1 cellular context compared by ENCODE assay signal in the genomic region with DNA sequence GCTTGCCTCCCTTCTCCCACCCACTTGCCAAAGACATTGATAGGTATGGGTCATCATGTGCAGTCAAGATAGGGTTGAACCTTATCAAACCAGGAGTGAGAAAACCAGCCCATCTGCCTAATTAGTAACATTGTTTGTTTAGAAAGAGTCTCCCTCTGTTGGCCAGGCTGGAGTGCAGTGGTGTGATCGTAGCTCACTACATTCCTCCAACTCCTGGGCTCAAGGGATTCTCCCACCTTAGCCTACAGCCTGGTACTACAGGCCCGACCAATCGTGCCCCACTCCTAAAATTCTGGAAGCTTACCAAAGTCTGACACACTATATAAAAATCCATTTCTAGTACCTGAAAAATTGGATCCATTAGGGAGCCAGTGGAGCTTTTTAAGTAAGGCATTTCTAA.
TF ChIP-seq lines count a peak whose summit lies in the region.

No MANE protein-coding gene starts in this region.

TF ChIP-seq in SK-N-SH treated with all-trans-retinoic acid at 6 μM for 48 hours, 23 proteins besides CTCF, POLR2A, EP300 and RAD21 (continued from another document):
- TF ChIP-seq RARB (CRISPR knock-in tag; IDR thresholded peaks at IDR 0.05) (no peak), ZFP3 (CRISPR knock-in tag; IDR thresholded peaks at IDR 0.05) (no peak), ESRRG (CRISPR knock-in tag; IDR thresholded peaks at IDR 0.05) (no peak), ISL1 (CRISPR knock-in tag; IDR thresholded peaks at IDR 0.05) (no peak), SNAI2 (CRISPR knock-in tag; IDR thresholded peaks at IDR 0.05) (no peak), GLIS3 (CRISPR knock-in tag; IDR thresholded peaks at IDR 0.05) (no peak), CSDC2 (CRISPR knock-in tag; IDR thresholded peaks at IDR 0.05) (no peak), BACH2 (CRISPR knock-in tag; IDR thresholded peaks at IDR 0.05; ENCODE audit: borderline replicate concordance) (no peak), TOX (CRISPR knock-in tag; IDR thresholded peaks at IDR 0.05; ENCODE audit: borderline replicate concordance) (no peak), ZC3H10 (CRISPR knock-in tag; IDR thresholded peaks at IDR 0.05) (no peak), ZNF8 (CRISPR knock-in tag; IDR thresholded peaks at IDR 0.05) (no peak), ZNF70 (CRISPR knock-in tag; IDR thresholded peaks at IDR 0.05) (no peak), ZFP30 (CRISPR knock-in tag; IDR thresholded peaks at IDR 0.05) (no peak), ZNF565 (CRISPR knock-in tag; conservative IDR thresholded peaks at IDR 0.05; ENCODE audit: low read depth) (no peak), TCF4 (CRISPR knock-in tag; IDR thresholded peaks at IDR 0.05; ENCODE audit: borderline replicate concordance) (no peak), OSR1 (CRISPR knock-in tag; IDR thresholded peaks at IDR 0.05) (no peak)
- TF ChIP-seq, protein P1, sequence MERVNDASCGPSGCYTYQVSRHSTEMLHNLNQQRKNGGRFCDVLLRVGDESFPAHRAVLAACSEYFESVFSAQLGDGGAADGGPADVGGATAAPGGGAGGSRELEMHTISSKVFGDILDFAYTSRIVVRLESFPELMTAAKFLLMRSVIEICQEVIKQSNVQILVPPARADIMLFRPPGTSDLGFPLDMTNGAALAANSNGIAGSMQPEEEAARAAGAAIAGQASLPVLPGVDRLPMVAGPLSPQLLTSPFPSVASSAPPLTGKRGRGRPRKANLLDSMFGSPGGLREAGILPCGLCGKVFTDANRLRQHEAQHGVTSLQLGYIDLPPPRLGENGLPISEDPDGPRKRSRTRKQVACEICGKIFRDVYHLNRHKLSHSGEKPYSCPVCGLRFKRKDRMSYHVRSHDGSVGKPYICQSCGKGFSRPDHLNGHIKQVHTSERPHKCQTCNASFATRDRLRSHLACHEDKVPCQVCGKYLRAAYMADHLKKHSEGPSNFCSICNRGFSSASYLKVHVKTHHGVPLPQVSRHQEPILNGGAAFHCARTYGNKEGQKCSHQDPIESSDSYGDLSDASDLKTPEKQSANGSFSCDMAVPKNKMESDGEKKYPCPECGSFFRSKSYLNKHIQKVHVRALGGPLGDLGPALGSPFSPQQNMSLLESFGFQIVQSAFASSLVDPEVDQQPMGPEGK (CRISPR knock-in tag; IDR thresholded peaks at IDR 0.05; ENCODE audit: borderline replicate concordance), result no peak
- TF ChIP-seq, protein P2, sequence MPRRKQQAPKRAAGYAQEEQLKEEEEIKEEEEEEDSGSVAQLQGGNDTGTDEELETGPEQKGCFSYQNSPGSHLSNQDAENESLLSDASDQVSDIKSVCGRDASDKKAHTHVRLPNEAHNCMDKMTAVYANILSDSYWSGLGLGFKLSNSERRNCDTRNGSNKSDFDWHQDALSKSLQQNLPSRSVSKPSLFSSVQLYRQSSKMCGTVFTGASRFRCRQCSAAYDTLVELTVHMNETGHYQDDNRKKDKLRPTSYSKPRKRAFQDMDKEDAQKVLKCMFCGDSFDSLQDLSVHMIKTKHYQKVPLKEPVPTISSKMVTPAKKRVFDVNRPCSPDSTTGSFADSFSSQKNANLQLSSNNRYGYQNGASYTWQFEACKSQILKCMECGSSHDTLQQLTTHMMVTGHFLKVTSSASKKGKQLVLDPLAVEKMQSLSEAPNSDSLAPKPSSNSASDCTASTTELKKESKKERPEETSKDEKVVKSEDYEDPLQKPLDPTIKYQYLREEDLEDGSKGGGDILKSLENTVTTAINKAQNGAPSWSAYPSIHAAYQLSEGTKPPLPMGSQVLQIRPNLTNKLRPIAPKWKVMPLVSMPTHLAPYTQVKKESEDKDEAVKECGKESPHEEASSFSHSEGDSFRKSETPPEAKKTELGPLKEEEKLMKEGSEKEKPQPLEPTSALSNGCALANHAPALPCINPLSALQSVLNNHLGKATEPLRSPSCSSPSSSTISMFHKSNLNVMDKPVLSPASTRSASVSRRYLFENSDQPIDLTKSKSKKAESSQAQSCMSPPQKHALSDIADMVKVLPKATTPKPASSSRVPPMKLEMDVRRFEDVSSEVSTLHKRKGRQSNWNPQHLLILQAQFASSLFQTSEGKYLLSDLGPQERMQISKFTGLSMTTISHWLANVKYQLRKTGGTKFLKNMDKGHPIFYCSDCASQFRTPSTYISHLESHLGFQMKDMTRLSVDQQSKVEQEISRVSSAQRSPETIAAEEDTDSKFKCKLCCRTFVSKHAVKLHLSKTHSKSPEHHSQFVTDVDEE (CRISPR knock-in tag; IDR thresholded peaks at IDR 0.05), result no peak
- TF ChIP-seq, protein P3, sequence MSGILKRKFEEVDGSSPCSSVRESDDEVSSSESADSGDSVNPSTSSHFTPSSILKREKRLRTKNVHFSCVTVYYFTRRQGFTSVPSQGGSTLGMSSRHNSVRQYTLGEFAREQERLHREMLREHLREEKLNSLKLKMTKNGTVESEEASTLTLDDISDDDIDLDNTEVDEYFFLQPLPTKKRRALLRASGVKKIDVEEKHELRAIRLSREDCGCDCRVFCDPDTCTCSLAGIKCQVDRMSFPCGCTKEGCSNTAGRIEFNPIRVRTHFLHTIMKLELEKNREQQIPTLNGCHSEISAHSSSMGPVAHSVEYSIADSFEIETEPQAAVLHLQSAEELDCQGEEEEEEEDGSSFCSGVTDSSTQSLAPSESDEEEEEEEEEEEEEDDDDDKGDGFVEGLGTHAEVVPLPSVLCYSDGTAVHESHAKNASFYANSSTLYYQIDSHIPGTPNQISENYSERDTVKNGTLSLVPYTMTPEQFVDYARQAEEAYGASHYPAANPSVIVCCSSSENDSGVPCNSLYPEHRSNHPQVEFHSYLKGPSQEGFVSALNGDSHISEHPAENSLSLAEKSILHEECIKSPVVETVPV (CRISPR knock-in tag; IDR thresholded peaks at IDR 0.05), result no peak
